ENCODE assay signal across 8 cellular contexts in genomic region chr3:196684548-196685407, GRCh38. TPM values are rescaled to one million over a fixed set of nuclear protein-coding genes. Genes with fewer than 3 reads are reported as not detected.
A peak's percentile ranks its signal among the peaks of the same experiment; 100 is the strongest.
DNase-seq lines count a peak whose midpoint lies in the region; ATAC-seq, FAIRE-seq and TF ChIP-seq lines count a peak whose summit lies in the region.

No MANE protein-coding gene starts in this region.

- TF ChIP-seq POLR2A in NB4 (IDR thresholded peaks at IDR 0.05; ENCODE audit: extremely low read depth, insufficient read length) = no peak

- H3K4me2 ChIP-seq in SU-DHL-6 (ENCODE audit: low read depth, low read length, poor library complexity, severe bottlenecking) = peak overlapping the region; percentile 50

- ATAC-seq in HG03025 (IDR thresholded peaks at IDR 0.05; ENCODE audit: low FRiP score, unreplicated experiment) = no peak

- WGBS in small intestine, 3 donors = 25 to 33% (median 25%) methylated on average over 24 of the region's 24 CpGs

- H3K27ac Mint-ChIP-seq in HFFc6 = no peak overlapping the region

- no peak for FAIRE-seq in small intestine (lab: Jason Lieb, UNC)

- no peak overlapping the region for H3K27ac ChIP-seq in SU-DHL-6 (ENCODE audit: low read depth, low read length)
- H3K27ac ChIP-seq in small intestine (ENCODE audit: low read depth in 1 of 2, low read length in 1 of 2) = no peak overlapping the region

- TF ChIP-seq CTCF in GM12864 (IDR thresholded peaks at IDR 0.05; ENCODE audit: low read depth, low read length, missing control alignments) (peak; percentile 73), HFFc6 (IDR thresholded peaks at IDR 0.05) (peak; percentile 97), NB4 (IDR thresholded peaks at IDR 0.05; ENCODE audit: low read depth, low read length) (peak; percentile 80), SU-DHL-6 (IDR thresholded peaks at IDR 0.05; ENCODE audit: insufficient read depth, low read length, poor library complexity, severe bottlenecking) (peak; percentile 52)

- H3K27me3 ChIP-seq in SU-DHL-6 (ENCODE audit: low read length) (no peaks in the 10 kb centered on the region), small intestine (ENCODE audit: control insufficient read depth in 2 of 2, insufficient read depth in 2 of 2, low read length in 2 of 2) (no peaks in the 10 kb centered on the region)

- no peaks in the 10 kb centered on the region for H4K20me1 ChIP-seq in SU-DHL-6 (ENCODE audit: low read depth, low read length)

- peak overlapping the region; percentile 30; the same call in 1 of the 2 replicates for H3K4me3 ChIP-seq in GM12864 (ENCODE audit: low read depth, low read length)
- H3K4me3 ChIP-seq in NB4 (ENCODE audit: low read depth, low read length) = no peak overlapping the region
- H3K4me3 ChIP-seq in SU-DHL-6 (ENCODE audit: insufficient read depth, low read length, poor library complexity, severe bottlenecking) = no peak overlapping the region
- H3K4me3 ChIP-seq in small intestine (ENCODE audit: low read depth in 1 of 2, low read length in 2 of 2) = no peak overlapping the region

- H3K4me3 Mint-ChIP-seq in HFFc6 = peak overlapping the region; percentile 32; the same call in 1 of the 2 replicates

- H3K9me2 ChIP-seq in SU-DHL-6 (replicated peaks; ENCODE audit: insufficient read depth, low read length) = no peaks in the 10 kb centered on the region

- no peaks in the 10 kb centered on the region for H3K79me2 ChIP-seq in SU-DHL-6 (ENCODE audit: insufficient read depth, low read length)

- H3F3A ChIP-seq in SU-DHL-6 (ENCODE audit: insufficient read depth) = no peaks in the 10 kb centered on the region

- no peak overlapping the region for H2AFZ ChIP-seq in SU-DHL-6 (ENCODE audit: low read depth, low read length, severe bottlenecking)

- peaks cover 35% of the 10 kb centered on the region for H3K4me1 Mint-ChIP-seq in HFFc6 (ENCODE audit: low read depth)

- H3K27me3 Mint-ChIP-seq in HFFc6 (ENCODE audit: insufficient read depth) = no peaks in the 10 kb centered on the region; the same call in 1 of the 2 replicates

- H3K4me1 ChIP-seq in small intestine (ENCODE audit: control insufficient read depth in 2 of 2, insufficient read depth in 1 of 2, low read depth in 1 of 2, low read length in 1 of 2) = no peaks in the 10 kb centered on the region

- H3K36me3 Mint-ChIP-seq in HFFc6 (ENCODE audit: low read depth) = no peaks in the 10 kb centered on the region

- no peaks in the 10 kb centered on the region; the same call in 1 of the 2 replicates for H3K9me3 Mint-ChIP-seq in HFFc6

- DNase-seq in GM12864 (ENCODE audit: low read depth) (peak; percentile 91), HFFc6 (peak; percentile 53), NB4 (ENCODE audit: low read depth) (peak; percentile 94), amniotic stem cell (lab: John Stamatoyannopoulos, UW) (peak; percentile 53), hippocampal formation (lab: John Stamatoyannopoulos, UW) (peak; percentile 22 to 30), small intestine (peak; percentile 73)

- no peaks in the 10 kb centered on the region for H3K36me3 ChIP-seq in SU-DHL-6 (ENCODE audit: low read length)
- no peaks in the 10 kb centered on the region for H3K36me3 ChIP-seq in small intestine (ENCODE audit: control insufficient read depth in 2 of 2, insufficient read depth in 2 of 2, low read length in 2 of 2)

- H3K9ac ChIP-seq in SU-DHL-6 (ENCODE audit: low read length) = no peak overlapping the region; the same call in 1 of the 2 replicates

- H3K9me3 ChIP-seq in SU-DHL-6 (ENCODE audit: insufficient read depth, low read length) (no peaks in the 10 kb centered on the region), small intestine (ENCODE audit: control insufficient read depth, low read depth) (no peaks in the 10 kb centered on the region)

RNA-seq across cellular contexts. Expression of gene CEP19, which starts 27.3 kb away (rescaled TPM):
- total RNA-seq in HFFc6 (2021; fragmentation: NEBNext Ultra II Directional; extraction: Animal tissue kit (Norgen Biotek cat#: 25700)) = 1 to 10 TPM; 1.9 to 2.6 (median 2.1) TPM
- under 1 TPM in 2 of 3 donors, not detected in 1; 0.22 to 0.75 TPM for polyA plus RNA-seq in small intestine

RNA-seq across cellular contexts. Expression of gene PIGX, which starts 27.4 kb away (rescaled TPM):
- 10 to 100 TPM; 19.6 to 25.0 (median 24.2) TPM for total RNA-seq in HFFc6 (2021; fragmentation: NEBNext Ultra II Directional; extraction: Animal tissue kit (Norgen Biotek cat#: 25700))
- 10 to 100 TPM; 11.9 to 13.8 (median 12.5) TPM for polyA plus RNA-seq in small intestine

RNA-seq across cellular contexts. Expression of gene NRROS, which starts 45.3 kb away (rescaled TPM):
- under 1 TPM in 5 of 6 experiments, not detected in 1; 0.07 to 0.23 (median 0.13) TPM for total RNA-seq in HFFc6 (2021; fragmentation: NEBNext Ultra II Directional; extraction: Animal tissue kit (Norgen Biotek cat#: 25700))
- 1 to 10 TPM in 1 of 3 donors, under 1 TPM in 1, not detected in 1; 0.54 to 4.1 TPM for polyA plus RNA-seq in small intestine

RNA-seq across cellular contexts. Expression of gene PAK2, which starts 54.9 kb away (rescaled TPM):
- 10 to 100 TPM; 63.9 to 78.0 (median 69.4) TPM for total RNA-seq in HFFc6 (2021; fragmentation: NEBNext Ultra II Directional; extraction: Animal tissue kit (Norgen Biotek cat#: 25700))
- 10 to 100 TPM; 22.9 to 25.3 (median 23.8) TPM for polyA plus RNA-seq in small intestine

Comparison
In these comparisons a context has a peak if more than half of its experiments do, and no peak if none do; other contexts are left out.
1. DNase-seq: peak in every context shown above with its lines; median percentile 94 in NB4; 91 in GM12864; 73 in small intestine; 53 in HFFc6; 53 in amniotic stem cell; 26 in hippocampal formation.